2 cellular contexts compared by ENCODE assay signal in genomic region chr2:100399714-100400113, GRCh38.
TF ChIP-seq lines count a peak whose summit lies in the region.

No MANE protein-coding gene starts in this region.

TF ChIP-seq in SK-N-SH, 30 proteins besides CTCF, POLR2A, EP300 and RAD21 (continued from another document):
- TF ChIP-seq, protein P1, sequence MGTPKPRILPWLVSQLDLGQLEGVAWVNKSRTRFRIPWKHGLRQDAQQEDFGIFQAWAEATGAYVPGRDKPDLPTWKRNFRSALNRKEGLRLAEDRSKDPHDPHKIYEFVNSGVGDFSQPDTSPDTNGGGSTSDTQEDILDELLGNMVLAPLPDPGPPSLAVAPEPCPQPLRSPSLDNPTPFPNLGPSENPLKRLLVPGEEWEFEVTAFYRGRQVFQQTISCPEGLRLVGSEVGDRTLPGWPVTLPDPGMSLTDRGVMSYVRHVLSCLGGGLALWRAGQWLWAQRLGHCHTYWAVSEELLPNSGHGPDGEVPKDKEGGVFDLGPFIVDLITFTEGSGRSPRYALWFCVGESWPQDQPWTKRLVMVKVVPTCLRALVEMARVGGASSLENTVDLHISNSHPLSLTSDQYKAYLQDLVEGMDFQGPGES (IDR thresholded peaks at IDR 0.05; ENCODE audit: low read depth, low read length), result no peak
- TF ChIP-seq TCF12 (IDR thresholded peaks at IDR 0.05), result no peak
- TF ChIP-seq, protein P2, sequence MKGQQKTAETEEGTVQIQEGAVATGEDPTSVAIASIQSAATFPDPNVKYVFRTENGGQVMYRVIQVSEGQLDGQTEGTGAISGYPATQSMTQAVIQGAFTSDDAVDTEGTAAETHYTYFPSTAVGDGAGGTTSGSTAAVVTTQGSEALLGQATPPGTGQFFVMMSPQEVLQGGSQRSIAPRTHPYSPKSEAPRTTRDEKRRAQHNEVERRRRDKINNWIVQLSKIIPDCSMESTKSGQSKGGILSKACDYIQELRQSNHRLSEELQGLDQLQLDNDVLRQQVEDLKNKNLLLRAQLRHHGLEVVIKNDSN (IDR thresholded peaks at IDR 0.05; ENCODE audit: borderline replicate concordance, low read depth), result no peak
- TF ChIP-seq JUND (IDR thresholded peaks at IDR 0.05), result no peak
- no peak for TF ChIP-seq FOSL2 (IDR thresholded peaks at IDR 0.05; ENCODE audit: borderline replicate concordance, low read depth)
- TF ChIP-seq FOXM1 (IDR thresholded peaks at IDR 0.05; ENCODE audit: low read depth), result no peak
- TF ChIP-seq CHD2 (IDR thresholded peaks at IDR 0.05; ENCODE audit: low read length, partially characterized antibody), result no peak
- no peak for TF ChIP-seq EZH2phosphoT487 (IDR thresholded peaks at IDR 0.05; ENCODE audit: borderline replicate concordance, low read depth)
- TF ChIP-seq, protein P3, sequence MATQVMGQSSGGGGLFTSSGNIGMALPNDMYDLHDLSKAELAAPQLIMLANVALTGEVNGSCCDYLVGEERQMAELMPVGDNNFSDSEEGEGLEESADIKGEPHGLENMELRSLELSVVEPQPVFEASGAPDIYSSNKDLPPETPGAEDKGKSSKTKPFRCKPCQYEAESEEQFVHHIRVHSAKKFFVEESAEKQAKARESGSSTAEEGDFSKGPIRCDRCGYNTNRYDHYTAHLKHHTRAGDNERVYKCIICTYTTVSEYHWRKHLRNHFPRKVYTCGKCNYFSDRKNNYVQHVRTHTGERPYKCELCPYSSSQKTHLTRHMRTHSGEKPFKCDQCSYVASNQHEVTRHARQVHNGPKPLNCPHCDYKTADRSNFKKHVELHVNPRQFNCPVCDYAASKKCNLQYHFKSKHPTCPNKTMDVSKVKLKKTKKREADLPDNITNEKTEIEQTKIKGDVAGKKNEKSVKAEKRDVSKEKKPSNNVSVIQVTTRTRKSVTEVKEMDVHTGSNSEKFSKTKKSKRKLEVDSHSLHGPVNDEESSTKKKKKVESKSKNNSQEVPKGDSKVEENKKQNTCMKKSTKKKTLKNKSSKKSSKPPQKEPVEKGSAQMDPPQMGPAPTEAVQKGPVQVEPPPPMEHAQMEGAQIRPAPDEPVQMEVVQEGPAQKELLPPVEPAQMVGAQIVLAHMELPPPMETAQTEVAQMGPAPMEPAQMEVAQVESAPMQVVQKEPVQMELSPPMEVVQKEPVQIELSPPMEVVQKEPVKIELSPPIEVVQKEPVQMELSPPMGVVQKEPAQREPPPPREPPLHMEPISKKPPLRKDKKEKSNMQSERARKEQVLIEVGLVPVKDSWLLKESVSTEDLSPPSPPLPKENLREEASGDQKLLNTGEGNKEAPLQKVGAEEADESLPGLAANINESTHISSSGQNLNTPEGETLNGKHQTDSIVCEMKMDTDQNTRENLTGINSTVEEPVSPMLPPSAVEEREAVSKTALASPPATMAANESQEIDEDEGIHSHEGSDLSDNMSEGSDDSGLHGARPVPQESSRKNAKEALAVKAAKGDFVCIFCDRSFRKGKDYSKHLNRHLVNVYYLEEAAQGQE (IDR thresholded peaks at IDR 0.05; ENCODE audit: low read depth, low read length), result no peak
- no peak for TF ChIP-seq MXI1 (IDR thresholded peaks at IDR 0.05; ENCODE audit: low read depth, low read length)

TF ChIP-seq in SK-N-SH treated with all-trans-retinoic acid at 6 μM for 48 hours, 23 proteins besides CTCF, POLR2A, EP300 and RAD21 (continued from another document):
- TF ChIP-seq, protein P4, sequence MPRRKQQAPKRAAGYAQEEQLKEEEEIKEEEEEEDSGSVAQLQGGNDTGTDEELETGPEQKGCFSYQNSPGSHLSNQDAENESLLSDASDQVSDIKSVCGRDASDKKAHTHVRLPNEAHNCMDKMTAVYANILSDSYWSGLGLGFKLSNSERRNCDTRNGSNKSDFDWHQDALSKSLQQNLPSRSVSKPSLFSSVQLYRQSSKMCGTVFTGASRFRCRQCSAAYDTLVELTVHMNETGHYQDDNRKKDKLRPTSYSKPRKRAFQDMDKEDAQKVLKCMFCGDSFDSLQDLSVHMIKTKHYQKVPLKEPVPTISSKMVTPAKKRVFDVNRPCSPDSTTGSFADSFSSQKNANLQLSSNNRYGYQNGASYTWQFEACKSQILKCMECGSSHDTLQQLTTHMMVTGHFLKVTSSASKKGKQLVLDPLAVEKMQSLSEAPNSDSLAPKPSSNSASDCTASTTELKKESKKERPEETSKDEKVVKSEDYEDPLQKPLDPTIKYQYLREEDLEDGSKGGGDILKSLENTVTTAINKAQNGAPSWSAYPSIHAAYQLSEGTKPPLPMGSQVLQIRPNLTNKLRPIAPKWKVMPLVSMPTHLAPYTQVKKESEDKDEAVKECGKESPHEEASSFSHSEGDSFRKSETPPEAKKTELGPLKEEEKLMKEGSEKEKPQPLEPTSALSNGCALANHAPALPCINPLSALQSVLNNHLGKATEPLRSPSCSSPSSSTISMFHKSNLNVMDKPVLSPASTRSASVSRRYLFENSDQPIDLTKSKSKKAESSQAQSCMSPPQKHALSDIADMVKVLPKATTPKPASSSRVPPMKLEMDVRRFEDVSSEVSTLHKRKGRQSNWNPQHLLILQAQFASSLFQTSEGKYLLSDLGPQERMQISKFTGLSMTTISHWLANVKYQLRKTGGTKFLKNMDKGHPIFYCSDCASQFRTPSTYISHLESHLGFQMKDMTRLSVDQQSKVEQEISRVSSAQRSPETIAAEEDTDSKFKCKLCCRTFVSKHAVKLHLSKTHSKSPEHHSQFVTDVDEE (CRISPR knock-in tag; IDR thresholded peaks at IDR 0.05), result no peak
- TF ChIP-seq ARNTL (CRISPR knock-in tag; IDR thresholded peaks at IDR 0.05; ENCODE audit: borderline replicate concordance, low read depth) (no peak), TOX (CRISPR knock-in tag; IDR thresholded peaks at IDR 0.05; ENCODE audit: borderline replicate concordance) (no peak), CREB5 (CRISPR knock-in tag; IDR thresholded peaks at IDR 0.05; ENCODE audit: low read depth) (no peak)
TF ChIP-seq in SK-N-SH treated with all-trans-retinoic acid at 6 μM for 48 hours: peak in this region for 0.
